9 cellular contexts compared by ENCODE assay signal in the genomic region with DNA sequence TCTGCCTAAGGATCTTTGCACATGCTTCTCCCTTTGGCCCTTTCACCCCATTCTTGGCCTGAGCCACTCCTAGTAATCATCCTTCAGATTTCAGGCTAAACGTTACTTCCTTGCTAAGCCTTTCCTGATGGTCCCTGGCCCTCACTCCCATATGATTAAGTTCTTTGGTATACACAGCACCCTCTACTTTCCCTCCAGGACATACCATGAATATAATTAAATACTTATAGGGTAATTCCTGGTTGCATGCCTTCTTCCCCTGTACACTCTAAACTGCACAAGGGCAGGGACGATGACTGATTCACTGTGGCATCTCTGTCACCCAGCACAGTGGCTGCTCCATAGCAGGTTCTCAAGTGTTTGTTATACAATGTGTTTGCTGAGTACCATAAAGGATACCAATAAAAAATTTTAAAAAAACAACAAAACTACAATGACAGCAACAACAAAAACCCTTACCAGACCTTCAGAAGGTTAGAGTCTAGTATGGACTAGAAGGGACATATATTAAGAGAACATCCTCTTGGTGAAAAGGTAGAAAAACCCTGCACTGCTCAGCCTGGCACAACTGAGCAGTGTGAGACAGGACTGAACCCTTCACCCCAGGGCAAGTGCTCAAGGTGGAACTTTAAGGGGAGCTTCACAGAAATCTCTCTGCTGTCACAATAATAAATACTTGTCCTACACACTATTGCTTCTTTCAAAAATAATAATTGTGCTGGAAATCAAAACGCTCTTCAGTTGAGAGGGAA.
A peak's percentile ranks its signal among the peaks of the same experiment; 100 is the strongest.
DNase-seq lines count a peak whose midpoint lies in the region; ATAC-seq, FAIRE-seq and TF ChIP-seq lines count a peak whose summit lies in the region.
"Had no signal": no experiment of that assay in that cellular context is flagged by ENCODE, and none has a peak within 500 bp of the region (broad histone marks: within the 10 kb centered on the region; RNA-seq: fewer than 3 reads in every experiment).

No MANE protein-coding gene starts in this region.

- H3K27me3 ChIP-seq in AG04450 (ENCODE audit: control insufficient read depth, insufficient read depth, low read length): no peaks in the 10 kb centered on the region
- no peaks in the 10 kb centered on the region for H3K27me3 ChIP-seq in adipocyte (replicated peaks; ENCODE audit: control insufficient read depth, insufficient read depth, low read length)
- no peaks in the 10 kb centered on the region for H3K27me3 ChIP-seq in lower lobe of right lung (ENCODE audit: low read depth)
- H3K27me3 ChIP-seq in gastroesophageal sphincter: no peaks in the 10 kb centered on the region
- H3K27me3 ChIP-seq: suprapubic skin had no signal

- H3K4me1 ChIP-seq in adipocyte (ENCODE audit: control insufficient read depth, insufficient read depth, low read length): peaks cover 23% of the 10 kb centered on the region
- peaks cover 41% of the 10 kb centered on the region for H3K4me1 ChIP-seq in lower lobe of right lung
- H3K4me1 ChIP-seq in gastroesophageal sphincter: peaks cover 0 to 36% (median 0%) of the 10 kb centered on the region in 3 donors

- no peak overlapping the region for H3K4me3 ChIP-seq in AG04450 (ENCODE audit: low read depth, low read length)
- no peak overlapping the region for H3K4me3 ChIP-seq in adipocyte (ENCODE audit: low read length)
- H3K4me3 ChIP-seq in lower lobe of right lung: no peak overlapping the region
- no peak overlapping the region for H3K4me3 ChIP-seq in gastroesophageal sphincter
- H3K4me3 ChIP-seq: suprapubic skin had no signal

- CTCF ChIA-PET in AG04450 (lab: Charles Lee): interaction anchor here (0.7 kb wide), 1 partner anchor 130 kb away, joined by 5 read pairs; a partner anchor contains a TSS

- no peak for TF ChIP-seq POLR2A in gastroesophageal sphincter (IDR thresholded peaks at IDR 0.05)

- ATAC-seq in lower lobe of right lung: peak; percentile 52 to 68
- no peak for ATAC-seq in HG02610 (IDR thresholded peaks at IDR 0.05; ENCODE audit: unreplicated experiment)
- no peak for ATAC-seq in gastroesophageal sphincter
- ATAC-seq in HG03108 (IDR thresholded peaks at IDR 0.05; ENCODE audit: unreplicated experiment): no peak

- TF ChIP-seq EP300 in gastroesophageal sphincter (IDR thresholded peaks at IDR 0.05): no peak

- peak overlapping the region; percentile 13 for H3K27ac ChIP-seq in AG04450 (ENCODE audit: low read depth, low read length)
- H3K27ac ChIP-seq in lower lobe of right lung: no peak overlapping the region
- H3K27ac ChIP-seq in gastroesophageal sphincter: no peak overlapping the region
- H3K27ac ChIP-seq: suprapubic skin had no signal

- TF ChIP-seq CTCF in AG04450 (IDR thresholded peaks at IDR 0.05; ENCODE audit: low read depth, low read length) (no peak), lower lobe of right lung (IDR thresholded peaks at IDR 0.05) (no peak), gastroesophageal sphincter (IDR thresholded peaks at IDR 0.05) (no peak)

- no peak for FAIRE-seq in urothelium cell line (lab: Jason Lieb, UNC)

- 65 to 90% methylated on average over 2 to 3 of the region's 3 CpGs for WGBS in gastroesophageal sphincter (ENCODE audit: low coverage in 1 of 2), 2 donors

- POLR2A ChIA-PET in AG04450 (lab: Yijun Ruan, JAX): no interaction called here

- H3K9me3 ChIP-seq in AG04450 (ENCODE audit: control insufficient read depth, insufficient read depth, low read length) (no peaks in the 10 kb centered on the region), adipocyte (ENCODE audit: control insufficient read depth, low read length) (no peaks in the 10 kb centered on the region), lower lobe of right lung (no peaks in the 10 kb centered on the region), gastroesophageal sphincter (no peaks in the 10 kb centered on the region)
- H3K9me3 ChIP-seq: suprapubic skin had no signal

- intact Hi-C loops in lower lobe of right lung (cut with DNase I): no loop called here

- H3K9ac ChIP-seq in adipocyte (ENCODE audit: low read length): no peak overlapping the region

- no peak for DNase-seq in AG04450 (ENCODE audit: low read depth, low spot score)
- DNase-seq in HCEC 1CT: peak; percentile 81
- DNase-seq in adipocyte (ENCODE audit: low read depth): peak; percentile 63
- DNase-seq in lower lobe of right lung: no peak
- DNase-seq in urothelium cell line (ENCODE audit: low spot score): no peak

- H3K36me3 ChIP-seq in adipocyte (ENCODE audit: control insufficient read depth, insufficient read depth, low read length, severe bottlenecking): no peaks in the 10 kb centered on the region
- H3K36me3 ChIP-seq in lower lobe of right lung: no peaks in the 10 kb centered on the region
- no peaks in the 10 kb centered on the region for H3K36me3 ChIP-seq in gastroesophageal sphincter
- H3K36me3 ChIP-seq: suprapubic skin had no signal

Comparison
In these comparisons a context has a peak if more than half of its experiments do, and no peak if none do; other contexts are left out.
1. DNase-seq: peak in HCEC 1CT (single experiment) and adipocyte (single experiment); none in AG04450 (single experiment), lower lobe of right lung (single experiment) and urothelium cell line (single experiment).
2. ATAC-seq: peak in lower lobe of right lung (2 of 2); none in HG02610 (single experiment), gastroesophageal sphincter (single experiment) and HG03108 (single experiment).